ENCODE assay signal across 24 cellular contexts in genomic region chr9:126131066-126132010, GRCh38.
DNase-seq lines count a peak whose midpoint lies in the region; ATAC-seq and TF ChIP-seq lines count a peak whose summit lies in the region.
"Had no signal": no experiment of that assay in that cellular context is flagged by ENCODE, and none has a peak within 500 bp of the region (broad histone marks: within the 10 kb centered on the region; RNA-seq: fewer than 3 reads in every experiment).

No MANE protein-coding gene starts in this region.

- H3K9me3 Mint-ChIP-seq in natural killer cell treated with Interleukin-12 subunit alpha and Interleukin-12 subunit beta and Interleukin-15 and Interleukin-18, amount 100 ng/mL, for 72 hours = peaks cover 3% of the 10 kb centered on the region
- peaks cover 0 to 2% of the 10 kb centered on the region in 2 donors for H3K9me3 Mint-ChIP-seq in natural killer cell

- no peak overlapping the region for H3K4ac ChIP-seq in neuronal stem cell (ENCODE audit: low read length)

- H3K4me3 Mint-ChIP-seq in natural killer cell treated with Interleukin-12 subunit alpha and Interleukin-12 subunit beta and Interleukin-15 and Interleukin-18, amount 100 ng/mL, for 72 hours = no peak overlapping the region
- no peak overlapping the region for H3K4me3 Mint-ChIP-seq in natural killer cell
- H3K4me3 Mint-ChIP-seq: activated T-cell treated with anti-CD3 and anti-CD28 coated beads, Interleukin-2, amount 50 U/mL, for 72 hours; mesothelial cell of epicardium; naive thymus-derived CD4-positive, alpha-beta T cell; stimulated activated memory B cell treated with anti-CD40 and anti-IgM and Interleukin-4, amounts not matched to agents 10 μg/mL and 1 μg/mL and 100 μg/mL, for 72 hours had no signal

- DNase-seq in natural killer cell treated with Interleukin-12 subunit alpha and Interleukin-12 subunit beta and Interleukin-15 and Interleukin-18, amount 100 ng/mL, for 72 hours (ENCODE audit: low spot score) = peak; percentile 52
- no peak for DNase-seq in natural killer cell
- DNase-seq in coronary artery (ENCODE audit: low spot score) = peak; percentile 36
- DNase-seq in neuronal stem cell (ENCODE audit: low spot score) = no peak
- no peak for DNase-seq in brain microvascular endothelial cell
- no peak for DNase-seq in HCEC 1CT
- DNase-seq: activated CD4-positive, CD25-positive, alpha-beta regulatory T cell treated with anti-CD3 and anti-CD28 coated beads, Interleukin-2, amount 50 U/mL, for 72 hours; activated naive CD4-positive, alpha-beta T cell treated with Interleukin-2 at 50 U/mL for 16 hours; activated T-cell treated with anti-CD3 and anti-CD28 coated beads, Interleukin-2, amount 50 U/mL, for 72 hours; dorsolateral prefrontal cortex; GM23248; left ventricle myocardium inferior; naive thymus-derived CD4-positive, alpha-beta T cell; NCI-H1092 treated with DMSO at 0.1 percent for 48 hours; NCI-H2029 treated with DMSO at 0.1 percent for 48 hours; NCI-H446; OCI-M1; stimulated activated CD4-positive, alpha-beta T cell treated with anti-CD3 and anti-CD28 coated beads, Interleukin-12 subunit alpha, Interleukin-12 subunit beta, amount 100 ng/mL, for 4 hours; stimulated activated CD4-positive, alpha-beta T cell treated with anti-CD3 and anti-CD28 coated beads, Interleukin-4, amount 100 ng/mL, for 1 hour; T-helper 2 cell; uterus had no signal

- H3K14ac ChIP-seq in neuronal stem cell (ENCODE audit: low read length) = no peak overlapping the region

- no CpG with 5 or more reads among the region's 16 CpGs for WGBS in neuronal stem cell (ENCODE audit: extremely low coverage in 2 of 2, insufficient read length in 2 of 2, insufficient replicate concordance in 1 of 2), 2 donors

- no peak overlapping the region for H2BK120ac ChIP-seq in neuronal stem cell (ENCODE audit: low read depth, low read length)

- H3K4me3 ChIP-seq in coronary artery (no peak overlapping the region), neuronal stem cell (ENCODE audit: low read length in 2 of 2) (no peak overlapping the region), brain microvascular endothelial cell (ENCODE audit: low read depth, low read length) (no peak overlapping the region)
- H3K4me3 ChIP-seq: dorsolateral prefrontal cortex, GM23248, left ventricle myocardium inferior, uterus had no signal

- H4K91ac ChIP-seq in neuronal stem cell (ENCODE audit: low read depth, low read length, poor library complexity) = no peak overlapping the region

- intact Hi-C loops in natural killer cell (cut with micrococcal nuclease) = no loop called here

- no peaks in the 10 kb centered on the region for H3K36me3 Mint-ChIP-seq in natural killer cell treated with Interleukin-12 subunit alpha and Interleukin-12 subunit beta and Interleukin-15 and Interleukin-18, amount 100 ng/mL, for 72 hours
- no peaks in the 10 kb centered on the region for H3K36me3 Mint-ChIP-seq in natural killer cell
- H3K36me3 Mint-ChIP-seq: mesothelial cell of epicardium; stimulated activated memory B cell treated with anti-CD40 and anti-IgM and Interleukin-4, amounts not matched to agents 10 μg/mL and 1 μg/mL and 100 μg/mL, for 72 hours had no signal

- H2AK5ac ChIP-seq in neuronal stem cell (ENCODE audit: low read depth, low read length) = no peak overlapping the region

- H3K79me1 ChIP-seq in neuronal stem cell (ENCODE audit: low read depth, low read length) = no peaks in the 10 kb centered on the region

- peaks cover 0 to 2% of the 10 kb centered on the region in 2 donors for H3K4me1 ChIP-seq in neuronal stem cell (ENCODE audit: control insufficient read depth in 2 of 2, insufficient read depth in 1 of 2, low read depth in 1 of 2, low read length in 2 of 2)
- H3K4me1 ChIP-seq: left ventricle myocardium inferior, uterus had no signal

- H3K27ac ChIP-seq in coronary artery (no peak overlapping the region), neuronal stem cell (replicated peaks; ENCODE audit: low read length) (no peak overlapping the region), brain microvascular endothelial cell (no peak overlapping the region)
- H3K27ac ChIP-seq: dorsolateral prefrontal cortex, GM23248, left ventricle myocardium inferior, uterus had no signal

- no peak overlapping the region for H2BK15ac ChIP-seq in neuronal stem cell (ENCODE audit: low read length)

- no peak overlapping the region for H4K8ac ChIP-seq in neuronal stem cell (ENCODE audit: low read depth, low read length)

- TF ChIP-seq CTCF in natural killer cell (IDR thresholded peaks at IDR 0.05) (no peak), coronary artery (IDR thresholded peaks at IDR 0.05) (no peak), brain microvascular endothelial cell (IDR thresholded peaks at IDR 0.05; ENCODE audit: low read depth, low read length, missing control alignments) (no peak)

- no peaks in the 10 kb centered on the region for H3K4me1 Mint-ChIP-seq in natural killer cell treated with Interleukin-12 subunit alpha and Interleukin-12 subunit beta and Interleukin-15 and Interleukin-18, amount 100 ng/mL, for 72 hours (ENCODE audit: low read depth in 2 of 2)
- H3K4me1 Mint-ChIP-seq in natural killer cell = no peaks in the 10 kb centered on the region
- H3K4me1 Mint-ChIP-seq: mesothelial cell of epicardium; stimulated activated memory B cell treated with anti-CD40 and anti-IgM and Interleukin-4, amounts not matched to agents 10 μg/mL and 1 μg/mL and 100 μg/mL, for 72 hours had no signal

- no peak overlapping the region for H2AFZ ChIP-seq in neuronal stem cell (ENCODE audit: low read length)
- H2AFZ ChIP-seq: GM23248 had no signal

- no peak overlapping the region for H3K4me2 ChIP-seq in neuronal stem cell (ENCODE audit: insufficient read depth, low read length, poor library complexity, severe bottlenecking)

- H2BK5ac ChIP-seq in neuronal stem cell (ENCODE audit: low read length) = no peak overlapping the region

- no peak overlapping the region for H3K27ac Mint-ChIP-seq in natural killer cell treated with Interleukin-12 subunit alpha and Interleukin-12 subunit beta and Interleukin-15 and Interleukin-18, amount 100 ng/mL, for 72 hours
- H3K27ac Mint-ChIP-seq in natural killer cell = no peak overlapping the region
- H3K27ac Mint-ChIP-seq: activated T-cell treated with anti-CD3 and anti-CD28 coated beads, Interleukin-2, amount 50 U/mL, for 72 hours; mesothelial cell of epicardium; stimulated activated memory B cell treated with anti-CD40 and anti-IgM and Interleukin-4, amounts not matched to agents 10 μg/mL and 1 μg/mL and 100 μg/mL, for 72 hours had no signal

- H3K27me3 Mint-ChIP-seq in natural killer cell treated with Interleukin-12 subunit alpha and Interleukin-12 subunit beta and Interleukin-15 and Interleukin-18, amount 100 ng/mL, for 72 hours = peaks cover 37 to 70% of the 10 kb centered on the region in 2 donors
- H3K27me3 Mint-ChIP-seq in natural killer cell (ENCODE audit: low read depth in 2 of 2) = peaks cover 30 to 61% of the 10 kb centered on the region in 2 donors

- H3K27me3 ChIP-seq in neuronal stem cell (ENCODE audit: control insufficient read depth in 3 of 3, insufficient read depth in 3 of 3, low read depth in 1 of 3, low read length in 3 of 3) (peaks cover 0 to 11% (median 2%) of the 10 kb centered on the region in 3 experiments), brain microvascular endothelial cell (replicated peaks) (no peaks in the 10 kb centered on the region)
- H3K27me3 ChIP-seq: uterus had no signal

- H3K23ac ChIP-seq in neuronal stem cell (ENCODE audit: low read depth, low read length, poor library complexity) = no peak overlapping the region

- H3K18ac ChIP-seq in neuronal stem cell (ENCODE audit: low read length) = peak overlapping the region; percentile 72

- ATAC-seq in natural killer cell treated with Interleukin-12 subunit alpha and Interleukin-12 subunit beta and Interleukin-15 and Interleukin-18, amount 100 ng/mL, for 72 hours = peak in 1 of 2 donors; percentile 36
- ATAC-seq in natural killer cell (no peak), HG02588 (IDR thresholded peaks at IDR 0.05; ENCODE audit: unreplicated experiment) (no peak)
- ATAC-seq: activated T-cell treated with anti-CD3 and anti-CD28 coated beads, Interleukin-2, amount 50 U/mL, for 72 hours; naive thymus-derived CD4-positive, alpha-beta T cell; stimulated activated memory B cell treated with anti-CD40 and anti-IgM and Interleukin-4, amounts not matched to agents 10 μg/mL and 1 μg/mL and 100 μg/mL, for 72 hours had no signal

- H2BK12ac ChIP-seq in neuronal stem cell (ENCODE audit: low read length) = no peak overlapping the region

- in situ Hi-C loops in brain microvascular endothelial cell (cut with HindIII; ENCODE audit: low pct_ligation_motif_present, low sequenced_read_pairs) = no loop called here

- no peaks in the 10 kb centered on the region for H3K9me3 ChIP-seq in neuronal stem cell (replicated peaks in 1 of 2; ENCODE audit: control insufficient read depth in 2 of 2, insufficient read depth in 1 of 2, low read depth in 1 of 2, low read length in 2 of 2)
- H3K9me3 ChIP-seq: uterus had no signal

- no peak overlapping the region for H3K9ac ChIP-seq in neuronal stem cell (ENCODE audit: low read depth, low read length, poor library complexity)
- H3K9ac ChIP-seq: GM23248 had no signal

- H3K36me3 ChIP-seq in neuronal stem cell (replicated peaks in 1 of 2; ENCODE audit: control insufficient read depth in 2 of 2, insufficient read depth in 2 of 2, low read length in 2 of 2) (no peaks in the 10 kb centered on the region), brain microvascular endothelial cell (replicated peaks) (no peaks in the 10 kb centered on the region)
- H3K36me3 ChIP-seq: left ventricle myocardium inferior, uterus had no signal

Comparison
In these comparisons a context has a peak if more than half of its experiments do, and no peak if none do; other contexts are left out.
1. DNase-seq: peak in natural killer cell treated with Interleukin-12 subunit alpha and Interleukin-12 subunit beta and Interleukin-15 and Interleukin-18, amount 100 ng/mL, for 72 hours (single experiment) and coronary artery (single experiment); none in natural killer cell (single experiment), neuronal stem cell (single experiment), brain microvascular endothelial cell (single experiment) and HCEC 1CT (single experiment).